24 cellular contexts compared by ENCODE assay signal in the genomic region with DNA sequence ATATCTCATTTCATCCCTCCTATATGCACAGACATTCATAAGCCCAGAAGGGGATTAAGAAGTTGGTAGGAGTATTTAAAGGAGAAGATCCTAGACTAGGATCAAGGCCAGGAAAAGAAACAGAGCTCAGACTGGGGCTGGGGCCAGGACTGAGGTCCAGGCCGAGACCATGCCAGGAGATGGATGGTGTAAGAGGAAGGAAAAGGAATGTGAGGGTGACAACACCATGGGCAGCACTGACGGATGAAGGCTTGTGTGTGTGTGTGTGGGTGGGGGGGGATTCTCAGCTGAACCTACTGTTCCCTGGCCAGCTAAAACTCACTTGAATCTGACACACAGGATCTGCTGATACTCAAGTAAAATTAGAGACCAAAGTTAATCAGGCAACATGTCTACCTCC.
DNase-seq lines count a peak whose midpoint lies in the region; ATAC-seq and TF ChIP-seq lines count a peak whose summit lies in the region.
"Had no signal": no experiment of that assay in that cellular context is flagged by ENCODE, and none has a peak within 500 bp of the region (broad histone marks: within the 10 kb centered on the region; RNA-seq: fewer than 3 reads in every experiment).

No MANE protein-coding gene starts in this region.

- H3K27ac Mint-ChIP-seq in stimulated activated effector memory CD8-positive, alpha-beta T cell treated with anti-CD3 and anti-CD28 coated beads, Interleukin-12 subunit alpha, Interleukin-12 subunit beta, amount 100 ng/mL, for 72 hours = no peak overlapping the region
- H3K27ac Mint-ChIP-seq: activated B cell treated with CpG ODN at 0.5 μM for 24 hours; activated CD4-positive, alpha-beta memory T cell treated with anti-CD3 and anti-CD28 coated beads for 36 hours; CD8-positive, alpha-beta memory T cell; natural killer cell treated with Interleukin-12 subunit alpha and Interleukin-12 subunit beta and Interleukin-15 and Interleukin-18, amount 100 ng/mL, for 72 hours; progenitor cell of endocrine pancreas; T-helper 1 cell treated with Interleukin-12 subunit alpha and Interleukin-12 subunit beta and Interleukin-4 antibody, amounts not matched to agents 30 μg/mL and 1 μg/mL, for 36 hours had no signal

- no peak overlapping the region for H3K9ac ChIP-seq in adipocyte (ENCODE audit: low read length)

- DNase-seq in adipocyte (ENCODE audit: low read depth) (peak; percentile 79), fibroblast of mammary gland (ENCODE audit: low read depth) (peak; percentile 8), lower lobe of right lung (no peak), DMS114 treated with DMSO at 0.1 percent for 48 hours (lab: John Stamatoyannopoulos, UW; ENCODE audit: unreplicated experiment) (no peak), SJCRH30 (no peak)
- DNase-seq in stimulated activated effector memory CD8-positive, alpha-beta T cell treated with anti-CD3 and anti-CD28 coated beads, Interleukin-12 subunit alpha, Interleukin-12 subunit beta, amount 100 ng/mL, for 72 hours (ENCODE audit: low spot score in 2 of 2) = no peak
- DNase-seq in activated T-cell treated with anti-CD3 and anti-CD28 coated beads, Interleukin-2, amount 50 U/mL, for 4 hours = no peak
- DNase-seq in activated naive CD4-positive, alpha-beta T cell (lab: John Stamatoyannopoulos, UW) = no peak
- DNase-seq: activated B cell treated with CpG ODN at 0.5 μM for 24 hours; activated CD4-positive, alpha-beta memory T cell treated with anti-CD3 and anti-CD28 coated beads for 36 hours; activated naive CD4-positive, alpha-beta T cell treated with anti-CD3 and anti-CD28 coated beads, Interleukin-2, amount 50 U/mL, for 16 hours; activated T-cell treated with anti-CD3 and anti-CD28 coated beads for 4 hours; CD8-positive, alpha-beta memory T cell; DMS79 treated with DMSO at 0.1 percent for 48 hours; erythroblast; hippocampal formation; islet precursor cell; NCI-H1436 treated with DMSO at 0.1 percent for 48 hours; SIG-M5; testis had no signal

- H3K4me3 ChIP-seq in adipocyte (ENCODE audit: low read length) = no peak overlapping the region
- H3K4me3 ChIP-seq in fibroblast of mammary gland (ENCODE audit: control insufficient read depth, low read depth, low read length) = no peak overlapping the region
- no peak overlapping the region for H3K4me3 ChIP-seq in lower lobe of right lung
- H3K4me3 ChIP-seq in SJCRH30 = no peak overlapping the region
- H3K4me3 ChIP-seq: testis had no signal

- ATAC-seq in lower lobe of right lung = peak; percentile 61 to 77
- ATAC-seq in stimulated activated effector memory CD8-positive, alpha-beta T cell treated with anti-CD3 and anti-CD28 coated beads, Interleukin-12 subunit alpha, Interleukin-12 subunit beta, amount 100 ng/mL, for 72 hours = peak; percentile 21
- no peak for ATAC-seq in activated T-cell treated with anti-CD3 and anti-CD28 coated beads, Interleukin-2, amount 50 U/mL, for 4 hours

- H3K27me3 Mint-ChIP-seq in activated T-cell treated with anti-CD3 and anti-CD28 coated beads, Interleukin-2, amount 50 U/mL, for 4 hours (ENCODE audit: low read depth) = peaks cover 9% of the 10 kb centered on the region
- H3K27me3 Mint-ChIP-seq: progenitor cell of endocrine pancreas had no signal

- H3K9me3 ChIP-seq in adipocyte (ENCODE audit: control insufficient read depth, low read length) (no peaks in the 10 kb centered on the region), lower lobe of right lung (no peaks in the 10 kb centered on the region), SJCRH30 (replicated peaks) (no peaks in the 10 kb centered on the region)
- H3K9me3 ChIP-seq: testis had no signal

- no peaks in the 10 kb centered on the region for H3K4me1 Mint-ChIP-seq in stimulated activated effector memory CD8-positive, alpha-beta T cell treated with anti-CD3 and anti-CD28 coated beads, Interleukin-12 subunit alpha, Interleukin-12 subunit beta, amount 100 ng/mL, for 72 hours
- H3K4me1 Mint-ChIP-seq in activated T-cell treated with anti-CD3 and anti-CD28 coated beads, Interleukin-2, amount 50 U/mL, for 4 hours (ENCODE audit: low read depth) = no peaks in the 10 kb centered on the region
- H3K4me1 Mint-ChIP-seq: activated B cell treated with CpG ODN at 0.5 μM for 24 hours; CD8-positive, alpha-beta memory T cell had no signal

- H3K27ac ChIP-seq in lower lobe of right lung = no peak overlapping the region
- H3K27ac ChIP-seq in SJCRH30 = no peak overlapping the region
- H3K27ac ChIP-seq: HL-60, testis had no signal

- peaks cover 16% of the 10 kb centered on the region for H3K4me1 ChIP-seq in adipocyte (ENCODE audit: control insufficient read depth, insufficient read depth, low read length)
- no peaks in the 10 kb centered on the region for H3K4me1 ChIP-seq in lower lobe of right lung
- no peaks in the 10 kb centered on the region for H3K4me1 ChIP-seq in SJCRH30

- H3K4me3 Mint-ChIP-seq in stimulated activated effector memory CD8-positive, alpha-beta T cell treated with anti-CD3 and anti-CD28 coated beads, Interleukin-12 subunit alpha, Interleukin-12 subunit beta, amount 100 ng/mL, for 72 hours = no peak overlapping the region
- H3K4me3 Mint-ChIP-seq in activated T-cell treated with anti-CD3 and anti-CD28 coated beads, Interleukin-2, amount 50 U/mL, for 4 hours = no peak overlapping the region
- H3K4me3 Mint-ChIP-seq: activated B cell treated with CpG ODN at 0.5 μM for 24 hours; activated CD4-positive, alpha-beta memory T cell treated with anti-CD3 and anti-CD28 coated beads for 36 hours; CD8-positive, alpha-beta memory T cell; natural killer cell treated with Interleukin-12 subunit alpha and Interleukin-12 subunit beta and Interleukin-15 and Interleukin-18, amount 100 ng/mL, for 72 hours; T-helper 1 cell treated with Interleukin-12 subunit alpha and Interleukin-12 subunit beta and Interleukin-4 antibody, amounts not matched to agents 30 μg/mL and 1 μg/mL, for 36 hours had no signal

- TF ChIP-seq CTCF in fibroblast of mammary gland (conservative IDR thresholded peaks at IDR 0.05; ENCODE audit: control insufficient read depth, insufficient read depth, low read depth, low read length) (no peak), lower lobe of right lung (IDR thresholded peaks at IDR 0.05) (no peak)

- H3K27me3 ChIP-seq in adipocyte (replicated peaks; ENCODE audit: control insufficient read depth, insufficient read depth, low read length) (no peaks in the 10 kb centered on the region), lower lobe of right lung (ENCODE audit: low read depth) (no peaks in the 10 kb centered on the region), SJCRH30 (no peaks in the 10 kb centered on the region)
- H3K27me3 ChIP-seq: testis had no signal

- intact Hi-C loops in lower lobe of right lung (cut with DNase I) = no loop called here

- H3K36me3 ChIP-seq in adipocyte (ENCODE audit: control insufficient read depth, insufficient read depth, low read length, severe bottlenecking) (no peaks in the 10 kb centered on the region), lower lobe of right lung (no peaks in the 10 kb centered on the region), SJCRH30 (no peaks in the 10 kb centered on the region)

- H3K36me3 Mint-ChIP-seq in stimulated activated effector memory CD8-positive, alpha-beta T cell treated with anti-CD3 and anti-CD28 coated beads, Interleukin-12 subunit alpha, Interleukin-12 subunit beta, amount 100 ng/mL, for 72 hours = no peaks in the 10 kb centered on the region
- no peaks in the 10 kb centered on the region for H3K36me3 Mint-ChIP-seq in activated T-cell treated with anti-CD3 and anti-CD28 coated beads, Interleukin-2, amount 50 U/mL, for 4 hours (ENCODE audit: insufficient read depth)
- H3K36me3 Mint-ChIP-seq: activated CD4-positive, alpha-beta memory T cell treated with anti-CD3 and anti-CD28 coated beads for 36 hours; CD8-positive, alpha-beta memory T cell; natural killer cell treated with Interleukin-12 subunit alpha and Interleukin-12 subunit beta and Interleukin-15 and Interleukin-18, amount 100 ng/mL, for 72 hours had no signal

- no peaks in the 10 kb centered on the region for H3K9me3 Mint-ChIP-seq in stimulated activated effector memory CD8-positive, alpha-beta T cell treated with anti-CD3 and anti-CD28 coated beads, Interleukin-12 subunit alpha, Interleukin-12 subunit beta, amount 100 ng/mL, for 72 hours
- H3K9me3 Mint-ChIP-seq in activated T-cell treated with anti-CD3 and anti-CD28 coated beads, Interleukin-2, amount 50 U/mL, for 4 hours = no peaks in the 10 kb centered on the region
- H3K9me3 Mint-ChIP-seq: activated B cell treated with CpG ODN at 0.5 μM for 24 hours; activated CD4-positive, alpha-beta memory T cell treated with anti-CD3 and anti-CD28 coated beads for 36 hours; CD8-positive, alpha-beta memory T cell; natural killer cell treated with Interleukin-12 subunit alpha and Interleukin-12 subunit beta and Interleukin-15 and Interleukin-18, amount 100 ng/mL, for 72 hours; T-helper 1 cell treated with Interleukin-12 subunit alpha and Interleukin-12 subunit beta and Interleukin-4 antibody, amounts not matched to agents 30 μg/mL and 1 μg/mL, for 36 hours had no signal

Comparison
In these comparisons a context has a peak if more than half of its experiments do, and no peak if none do; other contexts are left out.
1. DNase-seq: peak in adipocyte (single experiment) and fibroblast of mammary gland (single experiment); none in lower lobe of right lung (single experiment), stimulated activated effector memory CD8-positive, alpha-beta T cell treated with anti-CD3 and anti-CD28 coated beads, Interleukin-12 subunit alpha, Interleukin-12 subunit beta, amount 100 ng/mL, for 72 hours (0 of 2), activated T-cell treated with anti-CD3 and anti-CD28 coated beads, Interleukin-2, amount 50 U/mL, for 4 hours (single experiment), DMS114 treated with DMSO at 0.1 percent for 48 hours (single experiment), SJCRH30 (0 of 2) and activated naive CD4-positive, alpha-beta T cell (0 of 4).
2. ATAC-seq: peak in lower lobe of right lung (2 of 2) and stimulated activated effector memory CD8-positive, alpha-beta T cell treated with anti-CD3 and anti-CD28 coated beads, Interleukin-12 subunit alpha, Interleukin-12 subunit beta, amount 100 ng/mL, for 72 hours (single experiment); none in activated T-cell treated with anti-CD3 and anti-CD28 coated beads, Interleukin-2, amount 50 U/mL, for 4 hours (0 of 2).